In the genomic region with DNA sequence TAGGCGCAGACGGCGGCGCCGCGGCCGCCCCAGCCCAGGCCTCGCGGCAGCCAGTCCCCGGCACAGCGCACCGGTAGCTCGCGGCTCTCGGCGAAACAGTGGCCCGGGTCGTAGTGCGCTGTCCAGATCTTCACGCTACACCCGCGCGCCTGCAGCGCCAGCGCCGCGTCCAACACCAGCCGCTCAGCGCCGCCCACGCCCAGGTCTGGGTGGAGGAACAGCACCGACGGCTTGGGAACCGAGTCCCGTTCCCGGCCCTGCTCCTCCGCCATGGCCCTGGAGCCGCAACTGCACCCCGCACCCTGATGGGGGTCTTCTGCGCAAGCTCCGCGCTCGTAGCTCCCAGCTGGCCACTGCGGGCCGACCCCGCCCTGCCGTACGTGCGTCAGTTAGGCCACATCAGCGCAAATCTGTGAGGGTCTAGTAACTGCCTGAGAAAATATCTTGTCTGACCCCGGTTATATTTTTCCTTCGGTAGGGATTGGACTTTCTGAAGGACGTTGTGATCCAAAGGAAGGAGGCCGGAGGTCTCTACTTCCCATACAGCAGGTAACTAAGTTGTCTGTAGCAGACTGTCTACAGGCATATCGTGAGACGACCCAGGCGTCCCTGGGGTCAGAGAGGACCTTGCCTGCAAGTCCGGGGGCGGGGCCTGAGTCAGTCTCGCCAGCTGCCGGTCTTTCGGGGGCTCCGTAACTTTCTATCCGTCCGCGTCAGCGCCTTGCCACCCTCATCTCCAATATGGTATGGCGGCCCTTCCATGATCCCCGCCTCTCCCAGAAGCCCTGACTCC, we compare ENCODE assay signal across 8 cellular contexts. TPM values are rescaled to one million over a fixed set of nuclear protein-coding genes. Genes with fewer than 3 reads are reported as not detected.
DNase-seq lines count a peak whose midpoint lies in the region; ATAC-seq, FAIRE-seq and TF ChIP-seq lines count a peak whose summit lies in the region.

A gene with protein sequence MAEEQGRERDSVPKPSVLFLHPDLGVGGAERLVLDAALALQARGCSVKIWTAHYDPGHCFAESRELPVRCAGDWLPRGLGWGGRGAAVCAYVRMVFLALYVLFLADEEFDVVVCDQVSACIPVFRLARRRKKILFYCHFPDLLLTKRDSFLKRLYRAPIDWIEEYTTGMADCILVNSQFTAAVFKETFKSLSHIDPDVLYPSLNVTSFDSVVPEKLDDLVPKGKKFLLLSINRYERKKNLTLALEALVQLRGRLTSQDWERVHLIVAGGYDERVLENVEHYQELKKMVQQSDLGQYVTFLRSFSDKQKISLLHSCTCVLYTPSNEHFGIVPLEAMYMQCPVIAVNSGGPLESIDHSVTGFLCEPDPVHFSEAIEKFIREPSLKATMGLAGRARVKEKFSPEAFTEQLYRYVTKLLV (minus strand): TSS at position 320 of the 793 bp plus-strand sequence. CDS start 48 bp downstream, at position 272.
Gene SEC61B, plus strand, starts transcription at position 660 of the 793 bp plus-strand sequence. Its CDS starts 82 bp downstream, at position 742.

- H3K9me3 ChIP-seq in adrenal gland (replicated peaks in 1 of 3) (no peaks in the 10 kb centered on the region), heart left ventricle (no peaks in the 10 kb centered on the region)

- CTCF ChIA-PET in T-cell (lab: Charles Lee): interaction anchor here (0.7 to 1.9 kb wide), 4 partner anchors 10 to 597 kb away, joined by 3 to 9 read pairs (median 6); no protein-coding TSS in a partner anchor

- TF ChIP-seq POLR2A in GM12891 (IDR thresholded peaks at IDR 0.05; ENCODE audit: low read depth, low read length) (peak; percentile 90), adrenal gland (IDR thresholded peaks at IDR 0.05) (peak; percentile 92 to 93), heart left ventricle (IDR thresholded peaks at IDR 0.05) (peak; percentile 53 to 95)

- peak within 1 kb of the TSS; percentile 88 to 98 (median 90) for H3K4me3 ChIP-seq in adrenal gland
- peak within 1 kb of the TSS; percentile 60 to 99 (median 87) for H3K4me3 ChIP-seq in heart left ventricle

- 0% methylated on average over 26 to 69 of the region's 69 CpGs for WGBS in adrenal gland, 4 donors
- WGBS in heart left ventricle, 4 donors: 0 to 1% (median 0%) methylated on average over 44 to 69 of the region's 69 CpGs

- peak within 1 kb of the TSS; percentile 93 to 99 (median 95) for H3K4me3 Mint-ChIP-seq in T-cell
- peak within 1 kb of the TSS; percentile 98 for H3K4me3 Mint-ChIP-seq in type B pancreatic cell

- intact Hi-C loops in adrenal gland (cut with DNase I) (no loop called here), heart left ventricle (cut with DNase I) (loop anchor here in 3 of 10 donors (5.0 to 10.0 kb wide), 3 partner anchors 115 to 603 kb away; partner anchors contain the start of genes NR4A3 (in 2 of the 3) and TGFBR1 (in 1 of the 3))

- H3K4me1 ChIP-seq in adrenal gland (replicated peaks in 1 of 2) (peaks cover 18 to 64% of the 10 kb centered on the region in 2 donors), heart left ventricle (peaks cover 23 to 76% (median 70%) of the 10 kb centered on the region in 12 donors)

- peak; percentile 89 for ATAC-seq in HG02840 (IDR thresholded peaks at IDR 0.05; ENCODE audit: low FRiP score, unreplicated experiment)
- peak; percentile 93 to 97 (median 94) for ATAC-seq in T-cell (replicated peaks in 1 of 4)
- peak; percentile 98 to 99 (median 98) for ATAC-seq in heart left ventricle

- H3K4me1 Mint-ChIP-seq in T-cell: peaks cover 66 to 83% (median 81%) of the 10 kb centered on the region in 3 donors
- H3K4me1 Mint-ChIP-seq in type B pancreatic cell (ENCODE audit: unreplicated experiment): peaks cover 24% of the 10 kb centered on the region

- DNase-seq in GM12891 (ENCODE audit: insufficient read length, low spot score) (peak; percentile 92), NCI-H1436 treated with DMSO at 0.1 percent for 48 hours (lab: John Stamatoyannopoulos, UW) (peak; percentile 73), T-cell (peak; percentile 80 to 94 (median 90)), adrenal gland (peak; percentile 93 to 97 (median 96)), heart left ventricle (peak; percentile 95 to 97 (median 96)), pons (ENCODE audit: low spot score) (peak; percentile 92), type B pancreatic cell (ENCODE audit: extremely low spot score, unreplicated experiment) (peak; percentile 92)

- H3K27ac ChIP-seq in adrenal gland: peak within 1 kb of the TSS; percentile 93 to 98 (median 95)
- peak within 1 kb of the TSS; percentile 88 to 99 (median 94) for H3K27ac ChIP-seq in heart left ventricle

- H3K27ac Mint-ChIP-seq in T-cell (peak within 1 kb of the TSS; percentile 99 to 100), type B pancreatic cell (peak within 1 kb of the TSS; percentile 100)

- peak; percentile 98 for FAIRE-seq in GM12891 (lab: Jason Lieb, UNC)

- H3K36me3 Mint-ChIP-seq in T-cell (peaks cover 41% of the 10 kb centered on the region), type B pancreatic cell (peaks cover 29% of the 10 kb centered on the region)

- H3K27me3 ChIP-seq in adrenal gland (no peaks in the 10 kb centered on the region), heart left ventricle (no peaks in the 10 kb centered on the region)

- H3K27me3 Mint-ChIP-seq in T-cell (no peaks in the 10 kb centered on the region), type B pancreatic cell (no peaks in the 10 kb centered on the region)

- POLR2A ChIA-PET in T-cell (lab: Charles Lee): interaction anchor here (0.6 to 3.3 kb wide), 7 partner anchors 8 to 965 kb away, joined by 3 to 13 read pairs (median 3); no protein-coding TSS in a partner anchor

- H3K36me3 ChIP-seq in adrenal gland (replicated peaks in 1 of 2) (peaks cover 0 to 13% of the 10 kb centered on the region in 2 donors), heart left ventricle (peaks cover 0 to 39% (median 17%) of the 10 kb centered on the region in 9 donors)

- TF ChIP-seq CTCF in adrenal gland (IDR thresholded peaks at IDR 0.05) (peak in 2 of 6 experiments; percentile 14 to 25), heart left ventricle (IDR thresholded peaks at IDR 0.05) (no peak), type B pancreatic cell (conservative IDR thresholded peaks at IDR 0.05) (no peak)

- no peaks in the 10 kb centered on the region for H3K9me3 Mint-ChIP-seq in T-cell
- no peaks in the 10 kb centered on the region for H3K9me3 Mint-ChIP-seq in type B pancreatic cell

TF ChIP-seq in GM12891, 5 proteins besides CTCF, POLR2A, EP300 and RAD21:
- TF ChIP-seq TAF1 (IDR thresholded peaks at IDR 0.05; ENCODE audit: low read depth, low read length) (peak; percentile 91), PAX5 (IDR thresholded peaks at IDR 0.05; ENCODE audit: insufficient read depth, low read length, severe bottlenecking) (no peak), SPI1 (IDR thresholded peaks at IDR 0.05; ENCODE audit: low read depth, low read length) (no peak), POU2F2 (IDR thresholded peaks at IDR 0.05; ENCODE audit: low read depth, low read length) (peak; percentile 14), POLR2AphosphoS5 (IDR thresholded peaks at IDR 0.05; ENCODE audit: low read depth, low read length) (peak; percentile 97)

RNA-seq across cellular contexts. Expression of the first gene that starts in this region (rescaled TPM):
- polyA plus RNA-seq in GM12891 (2012; ENCODE audit: low read depth, missing spikeins): 25.7 TPM
- 10 to 100 TPM; 18.0 to 30.3 (median 25.2) TPM for total RNA-seq in T-cell
- total RNA-seq in adrenal gland: 10 to 100 TPM; 44.9 to 95.8 (median 60.8) TPM
- 100 to 1,000 TPM in 1 of 3 donors, 10 to 100 TPM in 2; 19.2 to 144 (median 28.2) TPM for polyA plus RNA-seq in adrenal gland
- total RNA-seq in heart left ventricle: 10 to 100 TPM; 13.0 to 21.6 (median 14.8) TPM
- 10 to 100 TPM in 1 of 2 donors, 1 to 10 TPM in 1; 8.7 to 17.2 TPM for polyA plus RNA-seq in heart left ventricle
- 35.3 and 45.7 TPM in 2 replicates for total RNA-seq in type B pancreatic cell (ENCODE audit: low replicate concordance)

RNA-seq across cellular contexts. Expression of gene SEC61B, which starts in this region (rescaled TPM):
- 570 TPM for polyA plus RNA-seq in GM12891 (2012; ENCODE audit: low read depth, missing spikeins)
- total RNA-seq in T-cell (10 to 100 TPM; 54.9 to 91.5 (median 84.0) TPM), adrenal gland (100 to 1,000 TPM in 6 of 8 donors, 10 to 100 TPM in 2; 33.2 to 296 (median 137) TPM), heart left ventricle (10 to 100 TPM; 29.9 to 62.5 (median 39.5) TPM), type B pancreatic cell (ENCODE audit: low replicate concordance) (133 and 137 TPM in 2 replicates)
- polyA plus RNA-seq in adrenal gland (100 to 1,000 TPM; 206 to 371 (median 254) TPM), heart left ventricle (100 to 1,000 TPM in 1 of 2 donors, 10 to 100 TPM in 1; 82.5 to 165 TPM)

Comparison
In these comparisons a context has a peak if more than half of its experiments do, and no peak if none do; other contexts are left out.
1. Peak in every context shown above with its lines: DNase-seq, ATAC-seq, H3K4me3 ChIP-seq and H3K27ac ChIP-seq.